In the genomic region with DNA sequence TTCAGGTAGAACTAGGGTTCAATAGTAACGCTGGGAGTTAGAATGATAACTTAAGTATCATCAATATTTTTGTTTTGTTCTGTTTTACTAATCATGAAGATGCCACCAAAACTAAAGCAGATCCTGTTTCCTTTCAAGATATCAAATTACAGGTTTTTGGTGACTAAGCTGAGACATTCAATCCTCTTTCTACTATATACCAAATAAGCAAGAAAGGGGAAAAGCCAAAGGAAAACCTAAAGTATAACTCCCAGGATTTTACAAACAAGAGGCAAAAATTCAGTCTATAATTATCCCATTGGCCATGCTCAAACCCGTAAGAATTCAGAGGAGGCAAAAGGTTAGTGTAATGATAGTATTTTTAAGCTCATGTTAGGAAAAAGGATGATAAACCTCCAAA, we compare ENCODE assay signal across 17 cellular contexts.
DNase-seq lines count a peak whose midpoint lies in the region; ATAC-seq and TF ChIP-seq lines count a peak whose summit lies in the region.
"Had no signal": no experiment of that assay in that cellular context is flagged by ENCODE, and none has a peak within 500 bp of the region (broad histone marks: within the 10 kb centered on the region; RNA-seq: fewer than 3 reads in every experiment).

No MANE protein-coding gene starts in this region.

- no peak for ATAC-seq in GM21367 (IDR thresholded peaks at IDR 0.05; ENCODE audit: unreplicated experiment)
- ATAC-seq: A549 had no signal

- H3K4me1 ChIP-seq in adipocyte (ENCODE audit: control insufficient read depth, insufficient read depth, low read length) (no peaks in the 10 kb centered on the region), tibial nerve (no peaks in the 10 kb centered on the region)
- H3K4me1 ChIP-seq: A549 had no signal

- no peak for TF ChIP-seq CTCF in tibial nerve (IDR thresholded peaks at IDR 0.05)
- TF ChIP-seq CTCF in GM20000 (IDR thresholded peaks at IDR 0.05; ENCODE audit: extremely low read depth, missing control alignments) = no peak

- H3K4me3 ChIP-seq in adipocyte (ENCODE audit: low read length) = no peak overlapping the region
- no peak overlapping the region for H3K4me3 ChIP-seq in tibial nerve
- H3K4me3 ChIP-seq: A549; BLaER1 treated with 17β-estradiol and CSF1 and Interleukin-3, amounts not matched to agents 10 nM and 100 nM had no signal

- H3K27ac ChIP-seq in tibial nerve = no peak overlapping the region
- H3K27ac ChIP-seq: A549; BLaER1 treated with 17β-estradiol and CSF1 and Interleukin-3, amounts not matched to agents 10 nM and 100 nM had no signal

- no peaks in the 10 kb centered on the region for H3K27me3 ChIP-seq in adipocyte (replicated peaks; ENCODE audit: control insufficient read depth, insufficient read depth, low read length)
- H3K27me3 ChIP-seq in tibial nerve = no peaks in the 10 kb centered on the region

- H3K36me3 ChIP-seq in adipocyte (ENCODE audit: control insufficient read depth, insufficient read depth, low read length, severe bottlenecking) = no peaks in the 10 kb centered on the region
- H3K36me3 ChIP-seq in tibial nerve = no peaks in the 10 kb centered on the region
- H3K36me3 ChIP-seq: BLaER1 treated with 17β-estradiol and CSF1 and Interleukin-3, amounts not matched to agents 10 nM and 100 nM had no signal

- no peak overlapping the region for H3K9ac ChIP-seq in adipocyte (ENCODE audit: low read length)
- H3K9ac ChIP-seq: BLaER1 treated with 17β-estradiol and CSF1 and Interleukin-3, amounts not matched to agents 10 nM and 100 nM had no signal

- 77% methylated on average over 2 of the region's 2 CpGs for WGBS in tibial nerve, 2 donors

- peak; percentile 35 for DNase-seq in ELR (ENCODE audit: low read depth)
- peak; percentile 76 for DNase-seq in LHCN-M2 (ENCODE audit: low read depth)
- DNase-seq in adipocyte (ENCODE audit: low read depth) = peak; percentile 49
- peak; percentile 41 for DNase-seq in myocyte (ENCODE audit: low read depth)
- no peak for DNase-seq in tibial nerve (ENCODE audit: low spot score in 2 of 2)
- no peak for DNase-seq in HUDEP-2 (lab: John Stamatoyannopoulos, UW; ENCODE audit: unreplicated experiment in 76 of 76)
- no peak for DNase-seq in GM20000 (ENCODE audit: low spot score)
- DNase-seq: CD8-positive, alpha-beta memory T cell; H7; MV-4-11; NCI-H1417 treated with DMSO at 0.1 percent for 48 hours; NCI-H2029; NCI-H510A treated with DMSO at 0.1 percent for 48 hours; NCI-H82 had no signal

- TF ChIP-seq EP300 in tibial nerve (IDR thresholded peaks at IDR 0.05) = no peak

- no peak for TF ChIP-seq POLR2A in tibial nerve (IDR thresholded peaks at IDR 0.05)

- H3K9me3 ChIP-seq in adipocyte (ENCODE audit: control insufficient read depth, low read length) (peaks cover 16% of the 10 kb centered on the region), tibial nerve (no peaks in the 10 kb centered on the region)

Comparison
In these comparisons a context has a peak if more than half of its experiments do, and no peak if none do; other contexts are left out.
1. DNase-seq: peak in ELR (single experiment), LHCN-M2 (single experiment), adipocyte (single experiment) and myocyte (single experiment); none in tibial nerve (0 of 2), HUDEP-2 (0 of 76) and GM20000 (single experiment).